In the genomic region with DNA sequence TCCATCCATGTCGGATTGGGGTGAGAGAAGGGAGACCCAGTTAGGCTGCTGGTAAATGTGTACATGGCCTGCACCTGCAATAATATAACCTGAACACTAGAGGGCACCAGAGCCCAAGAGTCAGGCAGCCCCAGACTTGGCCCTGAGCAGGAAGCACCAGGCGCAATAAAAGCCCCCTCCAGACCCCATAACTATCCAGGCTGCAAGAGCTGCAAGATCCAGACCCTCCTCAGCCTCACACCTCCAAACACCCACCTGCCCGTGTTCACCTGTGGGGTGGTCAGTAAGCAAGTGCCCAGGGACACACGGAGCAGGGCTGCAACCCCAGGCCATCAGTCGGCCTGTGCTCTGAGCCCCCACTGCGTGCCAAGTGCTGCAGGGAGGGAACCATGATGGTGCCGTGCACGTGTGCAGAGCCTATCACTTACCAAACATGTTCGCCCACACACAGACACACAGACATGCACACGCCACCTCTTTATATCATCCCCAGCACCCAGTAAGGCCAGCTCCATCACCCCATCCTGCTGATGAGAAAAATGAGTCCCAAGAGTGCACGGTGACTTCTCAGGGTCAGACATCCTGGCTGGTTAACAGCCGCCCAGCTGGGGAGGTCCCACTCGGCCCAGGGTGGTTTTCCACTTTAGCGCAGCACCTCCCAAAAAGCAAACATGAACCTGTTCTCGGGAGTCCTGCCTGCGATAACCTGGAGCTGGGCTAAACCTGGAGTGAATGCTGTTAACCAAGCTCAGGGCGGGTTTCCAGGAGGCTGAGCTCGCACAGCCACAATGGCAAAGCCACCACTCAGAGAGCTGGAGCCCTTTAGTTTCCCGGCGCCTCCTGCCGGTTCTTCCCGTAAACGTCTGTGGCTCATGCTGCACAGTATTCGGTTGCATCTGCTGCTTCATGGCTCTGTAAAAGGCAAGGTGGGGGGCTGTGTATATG, we compare ENCODE assay signal across 8 cellular contexts.
DNase-seq lines count a peak whose midpoint lies in the region; ATAC-seq, FAIRE-seq and TF ChIP-seq lines count a peak whose summit lies in the region.

No MANE protein-coding gene starts in this region.

- H3K4me3 Mint-ChIP-seq in activated CD4-positive, alpha-beta T cell treated with anti-CD3 and anti-CD28 coated beads, Interleukin-2, amount 10 ng/mL, durations not matched to agents 7 days and 5 days: no peak overlapping the region
- H3K4me3 Mint-ChIP-seq in mesothelial cell of epicardium: no peak overlapping the region

- peak; percentile 55 for ATAC-seq in HG03175 (IDR thresholded peaks at IDR 0.05; ENCODE audit: unreplicated experiment)

- peaks cover 5% of the 10 kb centered on the region for H3K4me1 Mint-ChIP-seq in activated CD4-positive, alpha-beta T cell treated with anti-CD3 and anti-CD28 coated beads, Interleukin-2, amount 10 ng/mL, durations not matched to agents 7 days and 5 days
- H3K4me1 Mint-ChIP-seq in mesothelial cell of epicardium: peaks cover 6% of the 10 kb centered on the region

- FAIRE-seq in GM18507 (lab: Jason Lieb, UNC): peak; percentile 68

- H3K4me1 ChIP-seq in duodenal mucosa (ENCODE audit: control insufficient read depth in 1 of 2, insufficient read depth in 2 of 2, low read length in 2 of 2): peaks cover 11 to 18% of the 10 kb centered on the region in 2 donors

- H3K9me3 Mint-ChIP-seq in activated CD4-positive, alpha-beta T cell treated with anti-CD3 and anti-CD28 coated beads, Interleukin-2, amount 10 ng/mL, durations not matched to agents 7 days and 5 days: no peaks in the 10 kb centered on the region
- H3K9me3 Mint-ChIP-seq in mesothelial cell of epicardium: no peaks in the 10 kb centered on the region

- CTCF ChIA-PET in activated CD4-positive, alpha-beta T cell treated with anti-CD3 and anti-CD28 coated beads, Interleukin-2, amount 10 ng/mL, durations not matched to agents 7 days and 5 days (lab: Charles Lee): interaction anchor here (0.5 to 3.1 kb wide), 12 partner anchors 8 to 809 kb away, joined by 3 to 19 read pairs (median 4); no protein-coding TSS in a partner anchor

- H3K27ac Mint-ChIP-seq in activated CD4-positive, alpha-beta T cell treated with anti-CD3 and anti-CD28 coated beads, Interleukin-2, amount 10 ng/mL, durations not matched to agents 7 days and 5 days: no peak overlapping the region
- no peak overlapping the region for H3K27ac Mint-ChIP-seq in mesothelial cell of epicardium

- H3K27me3 ChIP-seq in duodenal mucosa (ENCODE audit: control insufficient read depth in 1 of 2, insufficient read depth in 2 of 2, low read length in 2 of 2): no peaks in the 10 kb centered on the region

- no peaks in the 10 kb centered on the region for H3K9me3 ChIP-seq in duodenal mucosa (ENCODE audit: control insufficient read depth in 1 of 2, low read length in 2 of 2)

- H3K27ac ChIP-seq in duodenal mucosa (ENCODE audit: low read depth, low read length): no peak overlapping the region

- no peaks in the 10 kb centered on the region for H3K27me3 Mint-ChIP-seq in activated CD4-positive, alpha-beta T cell treated with anti-CD3 and anti-CD28 coated beads, Interleukin-2, amount 10 ng/mL, durations not matched to agents 7 days and 5 days
- peaks cover 2% of the 10 kb centered on the region for H3K27me3 Mint-ChIP-seq in mesothelial cell of epicardium (ENCODE audit: low read depth)

- DNase-seq in 8988T: peak; percentile 64
- peak; percentile 55 for DNase-seq in GM18507 (ENCODE audit: extremely low spot score, insufficient read length, low read depth)
- DNase-seq in NCI-H510A treated with DMSO at 0.1 percent for 48 hours (lab: John Stamatoyannopoulos, UW): peak; percentile 70
- peak; percentile 59 for DNase-seq in activated CD4-positive, alpha-beta T cell treated with anti-CD3 and anti-CD28 coated beads, Interleukin-2, amount 10 ng/mL, durations not matched to agents 7 days and 5 days
- DNase-seq in mesothelial cell of epicardium (ENCODE audit: low spot score in 2 of 2, unreplicated experiment in 2 of 2): peak in 1 of 2 experiments; percentile 57
- peak; percentile 77 for DNase-seq in superior temporal gyrus (ENCODE audit: extremely low spot score)

- no peaks in the 10 kb centered on the region for H3K36me3 ChIP-seq in duodenal mucosa (ENCODE audit: control insufficient read depth in 1 of 2, insufficient read depth in 2 of 2, low read length in 2 of 2)

- POLR2A ChIA-PET in activated CD4-positive, alpha-beta T cell treated with anti-CD3 and anti-CD28 coated beads, Interleukin-2, amount 10 ng/mL, durations not matched to agents 7 days and 5 days (lab: Charles Lee): interaction anchor here (1.2 kb wide), 1 partner anchor 166 kb away, joined by 3 read pairs; no protein-coding TSS in a partner anchor

- H3K36me3 Mint-ChIP-seq in activated CD4-positive, alpha-beta T cell treated with anti-CD3 and anti-CD28 coated beads, Interleukin-2, amount 10 ng/mL, durations not matched to agents 7 days and 5 days (ENCODE audit: low read depth): no peaks in the 10 kb centered on the region
- no peaks in the 10 kb centered on the region for H3K36me3 Mint-ChIP-seq in mesothelial cell of epicardium

- peak; percentile 94 for TF ChIP-seq CTCF in mesothelial cell of epicardium (IDR thresholded peaks at IDR 0.05; ENCODE audit: unreplicated experiment)

- peak overlapping the region in 1 of 2 donors; percentile 2 for H3K9ac ChIP-seq in duodenal mucosa (ENCODE audit: low read depth in 1 of 2, low read length in 2 of 2)

- peak overlapping the region; percentile 7 to 41 for H3K4me3 ChIP-seq in duodenal mucosa (ENCODE audit: low read depth in 1 of 2, low read length in 2 of 2)
